In genomic region chr3:42613462-42613861, GRCh38 we compare ENCODE assay signal across 8 cellular contexts. TPM values are rescaled to one million over a fixed set of nuclear protein-coding genes. Genes with fewer than 3 reads are reported as not detected.
DNase-seq lines count a peak whose midpoint lies in the region; ATAC-seq, FAIRE-seq and TF ChIP-seq lines count a peak whose summit lies in the region.

No MANE protein-coding gene starts in this region.

- no peak overlapping the region for H2BK5ac ChIP-seq in H1 (ENCODE audit: low read depth, low read length)

- no peak overlapping the region for H2BK120ac ChIP-seq in H1 (replicated peaks; ENCODE audit: low read depth, low read length)

- no peak overlapping the region for H2AK5ac ChIP-seq in H1 (ENCODE audit: low read depth, low read length)

- H3K4ac ChIP-seq in H1 (replicated peaks; ENCODE audit: insufficient read length, low read depth, low read length) = no peak overlapping the region

- ATAC-seq in HG02973 (IDR thresholded peaks at IDR 0.05; ENCODE audit: unreplicated experiment) = no peak

- H3K4me2 ChIP-seq in H1 (ENCODE audit: insufficient read depth in 1 of 2, low read depth in 2 of 2, low read length in 2 of 2) = no peak overlapping the region

- H4K20me1 ChIP-seq in H1 (replicated peaks in 1 of 2; ENCODE audit: control insufficient read depth in 1 of 2, insufficient read depth in 2 of 2, low read length in 2 of 2) = peaks cover 0 to 5% of the 10 kb centered on the region in 2 experiments

- no peak overlapping the region for H2AFZ ChIP-seq in H1 (ENCODE audit: low read length)

- H3K14ac ChIP-seq in H1 (ENCODE audit: insufficient read length) = no peak overlapping the region

- FAIRE-seq in H1 (lab: Jason Lieb, UNC) = peak; percentile 45

- no peak overlapping the region for H4K91ac ChIP-seq in H1 (replicated peaks; ENCODE audit: insufficient read length, low read length)

- POLR2A ChIA-PET in GM10248 (lab: Yijun Ruan, JAX) (interaction anchor here (1.9 kb wide), 1 partner anchor 13 kb away, joined by 4 read pairs; the partner anchor contains the start of gene NKTR), H1 (lab: Charles Lee; ENCODE audit: partially characterized antibody) (interaction anchor here (0.7 to 6.0 kb wide), 7 partner anchors 11 to 37 kb away, joined by 3 to 45 read pairs (median 6); partner anchors contain the start of genes NKTR, SEC22C and SS18L2)

- H3K36me3 ChIP-seq in H1 (ENCODE audit: control insufficient read depth in 2 of 4, insufficient read depth in 4 of 4, low read length in 3 of 4) (peaks cover 0 to 10% (median 3%) of the 10 kb centered on the region in 4 experiments; a peak in 3 of 8 replicates), prostate gland (no peaks in the 10 kb centered on the region)

- intact Hi-C loops in prostate gland (cut with DNase I) = no loop called here

- TF ChIP-seq EP300 in H1 (IDR thresholded peaks at IDR 0.05; ENCODE audit: borderline replicate concordance in 1 of 2, low read depth in 2 of 2, low read length in 2 of 2) = no peak

- H3K79me2 ChIP-seq in H1 (ENCODE audit: control insufficient read depth in 1 of 2, insufficient read depth in 2 of 2, low read length in 2 of 2) = peaks cover 6 to 90% of the 10 kb centered on the region in 2 experiments

- no peak overlapping the region for H3K23ac ChIP-seq in H1 (ENCODE audit: insufficient read length)

- no peak overlapping the region for H2BK15ac ChIP-seq in H1 (ENCODE audit: low read length)

- no peak overlapping the region for H3K9ac ChIP-seq in H1 (replicated peaks in 1 of 4; ENCODE audit: extremely low read depth in 1 of 4, low read depth in 3 of 4, low read length in 3 of 4)

- DNase-seq in GM10248 (ENCODE audit: extremely low spot score) (no peak), NB4 (ENCODE audit: low read depth) (peak; percentile 26), H1 (ENCODE audit: low read depth in 1 of 2, low spot score in 2 of 2) (no peak), prostate gland (ENCODE audit: low spot score) (no peak), DMS114 treated with DMSO at 0.1 percent for 48 hours (lab: John Stamatoyannopoulos, UW; ENCODE audit: unreplicated experiment) (no peak), kidney glomerular epithelial cell (lab: John Stamatoyannopoulos, UW) (no peak), glomerular visceral epithelial cell (ENCODE audit: extremely low spot score) (no peak)

- H3K23me2 ChIP-seq in H1 (ENCODE audit: low read depth, low read length) = no peaks in the 10 kb centered on the region

- H3K27ac ChIP-seq in H1 (ENCODE audit: low read depth, low read length) = no peak overlapping the region
- H3K27ac ChIP-seq in prostate gland = no peak overlapping the region

- TF ChIP-seq CTCF in GM10248 (IDR thresholded peaks at IDR 0.05; ENCODE audit: control extremely low read depth, extremely low read depth, low read depth, missing control alignments) = peak; percentile 19
- TF ChIP-seq CTCF in NB4 (IDR thresholded peaks at IDR 0.05; ENCODE audit: low read depth, low read length) = peak; percentile 14
- TF ChIP-seq CTCF in H1 (IDR thresholded peaks at IDR 0.05; ENCODE audit: control extremely low read depth in 1 of 3, insufficient read depth in 1 of 3, low read depth in 1 of 3, low read length in 3 of 3) = peak in 1 of 3 experiments; percentile 50; a peak in 1 of 4 replicates
- peak in 3 of 4 experiments; percentile 26 to 36 (median 36) for TF ChIP-seq CTCF in prostate gland (IDR thresholded peaks at IDR 0.05)

- H3K4me3 ChIP-seq in NB4 (ENCODE audit: low read depth, low read length) (no peak overlapping the region), H1 (ENCODE audit: extremely low read depth in 1 of 4, insufficient read depth in 2 of 4, low read depth in 3 of 4, low read length in 4 of 4) (no peak overlapping the region), prostate gland (no peak overlapping the region)

- H3K4me1 ChIP-seq in H1 (replicated peaks in 1 of 4; ENCODE audit: control insufficient read depth in 3 of 4, insufficient read depth in 4 of 4, low read length in 3 of 4) (no peaks in the 10 kb centered on the region), prostate gland (replicated peaks) (peaks cover 4% of the 10 kb centered on the region)

- H3K9me3 ChIP-seq in H1 (ENCODE audit: insufficient read depth in 2 of 2, low read depth in 1 of 2, low read length in 1 of 2) (no peaks in the 10 kb centered on the region), prostate gland (no peaks in the 10 kb centered on the region)

- H3K79me1 ChIP-seq in H1 (ENCODE audit: low read depth, low read length) = 0 out of 2 replicates have a peak, but pooled peaks cover 6% of the 10 kb centered on the region

- H3K56ac ChIP-seq in H1 (replicated peaks; ENCODE audit: insufficient read length, low read depth, low read length) = no peak overlapping the region

- TF ChIP-seq RAD21 in H1 (IDR thresholded peaks at IDR 0.05 in 1 of 2, conservative IDR thresholded peaks at IDR 0.05 in 1 of 2; ENCODE audit: low read depth in 2 of 2, low read length in 2 of 2) = no peak

- no peak overlapping the region for H2BK20ac ChIP-seq in H1 (ENCODE audit: low read length)

- H4K8ac ChIP-seq in H1 (ENCODE audit: extremely low read depth, insufficient read depth, low read length) = no peak overlapping the region

- TF ChIP-seq POLR2A in NB4 (IDR thresholded peaks at IDR 0.05; ENCODE audit: extremely low read depth, insufficient read length) = no peak
- TF ChIP-seq POLR2A in H1 (IDR thresholded peaks at IDR 0.05; ENCODE audit: control extremely low read depth in 1 of 2, low read depth in 2 of 2, low read length in 2 of 2) = no peak
- TF ChIP-seq POLR2A in prostate gland (IDR thresholded peaks at IDR 0.05) = no peak

- CTCF ChIA-PET in GM10248 (lab: Yijun Ruan, JAX) = interaction anchor here (0.7 to 4.0 kb wide), 11 partner anchors 9 to 66 kb away, joined by 3 to 30 read pairs (median 6); partner anchors contain the start of genes NKTR and SEC22C
- CTCF ChIA-PET in H1 (lab: Charles Lee; ENCODE audit: partially characterized antibody) = interaction anchor here (0.6 to 3.1 kb wide), 25 partner anchors 8 to 187 kb away, joined by 3 to 26 read pairs (median 4); partner anchors contain the start of genes NKTR and SEC22C

- no peak overlapping the region for H2BK12ac ChIP-seq in H1 (ENCODE audit: low read depth, low read length)

- H3K18ac ChIP-seq in H1 (ENCODE audit: extremely low read depth, low read length) = no peak overlapping the region

- no peak overlapping the region for H4K5ac ChIP-seq in H1 (ENCODE audit: insufficient read length, low read depth, low read length)

- no peaks in the 10 kb centered on the region for H3K27me3 ChIP-seq in H1 (replicated peaks in 1 of 4; ENCODE audit: control insufficient read depth in 3 of 4, extremely low read depth in 1 of 4, insufficient read depth in 3 of 4, low read length in 3 of 4)
- H3K27me3 ChIP-seq in prostate gland (replicated peaks; ENCODE audit: insufficient read depth) = no peaks in the 10 kb centered on the region

- WGBS in H1 (ENCODE audit: extremely low coverage in 1 of 2, insufficient coverage in 1 of 2, insufficient read length in 1 of 2, insufficient replicate concordance in 2 of 2, low coverage in 1 of 2, low lambda C conversion rate in 2 of 2, missing lambda C conversion rate in 1 of 2), 2 experiments = 94% methylated on average over 2 of the region's 2 CpGs; no CpG with 5 or more reads in 1 of the 2 experiments
- WGBS in prostate gland = 82% methylated on average over 2 of the region's 2 CpGs

RNA-seq across cellular contexts. Expression of gene NKTR, which starts 13.0 kb away (rescaled TPM):
- total RNA-seq in H1 (2021; fragmentation: NEBNext Ultra II Directional; extraction: Animal tissue kit (Norgen Biotek cat#: 25700)) = 56.6 and 62.2 TPM in 2 replicates
- 17.9 and 24.1 TPM in 2 replicates for polyA plus RNA-seq in H1 (2011; rRNA removed)
- 45.9 TPM for polyA plus RNA-seq in H1 (2011; cell fraction: cytosol; rRNA removed)
- 47.4 TPM for polyA plus RNA-seq in H1 (2011; cell fraction: nucleus; rRNA removed)
- polyA plus RNA-seq in H1 (2012, experiment 1 of 2) = 29.7 to 59.2 TPM (median 39.3 TPM) in 4 replicates
- polyA plus RNA-seq in H1 (2012, experiment 2 of 2) = 2.2 TPM
- polyA plus RNA-seq in H1 (2013, experiment 1 of 2) = 63.1 TPM
- polyA plus RNA-seq in H1 (2013, experiment 2 of 2) = 51.1 TPM
- 36.1 and 45.4 TPM in 2 replicates for polyA minus RNA-seq in H1 (2011; rRNA and poly(A)+ RNA removed)
- 40.8 TPM for polyA minus RNA-seq in H1 (2011; cell fraction: cytosol; rRNA and poly(A)+ RNA removed)
- 130 TPM for polyA minus RNA-seq in H1 (2011; cell fraction: nucleus; rRNA and poly(A)+ RNA removed)
- total RNA-seq in prostate gland = 10 to 100 TPM; 42.2 to 91.6 TPM

RNA-seq across cellular contexts. Expression of gene SS18L2, which starts 22.8 kb away (rescaled TPM):
- 80.7 and 82.7 TPM in 2 replicates for total RNA-seq in H1 (2021; fragmentation: NEBNext Ultra II Directional; extraction: Animal tissue kit (Norgen Biotek cat#: 25700))
- 32.1 and 61.2 TPM in 2 replicates for polyA plus RNA-seq in H1 (2011; rRNA removed)
- 73.3 TPM for polyA plus RNA-seq in H1 (2011; cell fraction: cytosol; rRNA removed)
- polyA plus RNA-seq in H1 (2011; cell fraction: nucleus; rRNA removed) = 21.5 TPM
- polyA plus RNA-seq in H1 (2012, experiment 1 of 2) = 82.1 to 130 TPM (median 92.2 TPM) in 4 replicates
- 61.5 TPM for polyA plus RNA-seq in H1 (2012, experiment 2 of 2)
- 91.7 TPM for polyA plus RNA-seq in H1 (2013, experiment 1 of 2)
- polyA plus RNA-seq in H1 (2013, experiment 2 of 2) = 91.6 TPM
- 24.6 and 29.3 TPM in 2 replicates for polyA minus RNA-seq in H1 (2011; rRNA and poly(A)+ RNA removed)
- 19.2 TPM for polyA minus RNA-seq in H1 (2011; cell fraction: cytosol; rRNA and poly(A)+ RNA removed)
- polyA minus RNA-seq in H1 (2011; cell fraction: nucleus; rRNA and poly(A)+ RNA removed) = 24.3 TPM
- 10 to 100 TPM; 23.0 to 43.3 TPM for total RNA-seq in prostate gland

RNA-seq across cellular contexts. Expression of gene SEC22C, which starts 31.7 kb away (rescaled TPM):
- total RNA-seq in H1 (2021; fragmentation: NEBNext Ultra II Directional; extraction: Animal tissue kit (Norgen Biotek cat#: 25700)) = 38.3 and 38.5 TPM in 2 replicates
- polyA plus RNA-seq in H1 (2011; rRNA removed) = 19.8 and 23.4 TPM in 2 replicates
- 25.6 TPM for polyA plus RNA-seq in H1 (2011; cell fraction: cytosol; rRNA removed)
- polyA plus RNA-seq in H1 (2011; cell fraction: nucleus; rRNA removed) = 22.7 TPM
- polyA plus RNA-seq in H1 (2012, experiment 1 of 2) = 25.4 to 32.0 TPM (median 31.8 TPM) in 4 replicates
- polyA plus RNA-seq in H1 (2012, experiment 2 of 2) = 19.9 TPM
- polyA plus RNA-seq in H1 (2013, experiment 1 of 2) = 30.9 TPM
- polyA plus RNA-seq in H1 (2013, experiment 2 of 2) = 32.7 TPM
- polyA minus RNA-seq in H1 (2011; rRNA and poly(A)+ RNA removed) = 20.6 and 29.3 TPM in 2 replicates
- polyA minus RNA-seq in H1 (2011; cell fraction: cytosol; rRNA and poly(A)+ RNA removed) = 18.1 TPM
- 19.2 TPM for polyA minus RNA-seq in H1 (2011; cell fraction: nucleus; rRNA and poly(A)+ RNA removed)
- 100 to 1,000 TPM in 1 of 2 donors, 10 to 100 TPM in 1; 78.0 to 120 TPM for total RNA-seq in prostate gland

RNA-seq across cellular contexts. Expression of gene ZBTB47, which starts 40.0 kb away (rescaled TPM):
- total RNA-seq in H1 (2021; fragmentation: NEBNext Ultra II Directional; extraction: Animal tissue kit (Norgen Biotek cat#: 25700)) = 4.0 and 4.1 TPM in 2 replicates
- 2.8 and 3.7 TPM in 2 replicates for polyA plus RNA-seq in H1 (2011; rRNA removed)
- polyA plus RNA-seq in H1 (2011; cell fraction: cytosol; rRNA removed) = 3.4 TPM
- 6.1 TPM for polyA plus RNA-seq in H1 (2011; cell fraction: nucleus; rRNA removed)
- 1.8 to 3.5 TPM (median 2.6 TPM) in 4 replicates for polyA plus RNA-seq in H1 (2012, experiment 1 of 2)
- polyA plus RNA-seq in H1 (2012, experiment 2 of 2) = 1.3 TPM
- 1.3 TPM for polyA plus RNA-seq in H1 (2013, experiment 1 of 2)
- polyA plus RNA-seq in H1 (2013, experiment 2 of 2) = 1.3 TPM
- polyA minus RNA-seq in H1 (2011; rRNA and poly(A)+ RNA removed) = 3.6 and 5.6 TPM in 2 replicates
- polyA minus RNA-seq in H1 (2011; cell fraction: cytosol; rRNA and poly(A)+ RNA removed) = 2.4 TPM
- 6.8 TPM for polyA minus RNA-seq in H1 (2011; cell fraction: nucleus; rRNA and poly(A)+ RNA removed)
- total RNA-seq in prostate gland = 10 to 100 TPM; 22.1 to 38.0 TPM
